Comparison of ENCODE assay signal across 13 cellular contexts in the genomic region with DNA sequence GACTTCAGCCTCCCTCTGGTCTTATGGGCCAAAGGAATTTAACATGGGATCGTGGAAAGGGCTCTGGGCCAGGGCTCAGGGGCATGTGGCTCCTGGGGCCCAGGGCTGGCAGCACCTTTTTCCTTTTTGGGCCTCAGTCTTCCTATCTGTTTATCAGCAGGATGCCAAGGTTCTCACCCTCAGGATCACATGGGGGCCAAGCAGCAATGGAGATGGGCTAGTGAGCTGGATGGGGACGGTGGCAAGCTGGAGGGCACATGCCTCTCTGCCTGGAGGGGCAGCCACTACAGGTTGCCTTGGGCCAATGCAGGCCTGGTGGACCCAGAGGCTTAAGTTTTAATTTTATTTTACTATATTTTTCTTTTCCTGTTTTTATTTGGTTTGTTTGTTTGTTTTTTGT.
A peak's percentile ranks its signal among the peaks of the same experiment; 100 is the strongest.
DNase-seq lines count a peak whose midpoint lies in the region; ATAC-seq lines count a peak whose summit lies in the region.
"Had no signal": no experiment of that assay in that cellular context is flagged by ENCODE, and none has a peak within 500 bp of the region (broad histone marks: within the 10 kb centered on the region; RNA-seq: fewer than 3 reads in every experiment).

No MANE protein-coding gene starts in this region.

- peaks cover 19% of the 10 kb centered on the region for H3K4me1 Mint-ChIP-seq in activated CD4-positive, alpha-beta memory T cell treated with anti-CD3 and anti-CD28 coated beads, Interleukin-2, amount 10 ng/mL, durations not matched to agents 7 days and 5 days

- intact Hi-C loops in sciatic nerve (cut with DNase I): no loop called here

- no peak overlapping the region for H3K4me3 Mint-ChIP-seq in activated CD4-positive, alpha-beta memory T cell treated with anti-CD3 and anti-CD28 coated beads, Interleukin-2, amount 10 ng/mL, durations not matched to agents 7 days and 5 days
- H3K4me3 Mint-ChIP-seq: CD4-positive, CD25-positive, alpha-beta regulatory T cell; GM23338 had no signal

- peaks cover 8% of the 10 kb centered on the region for H3K27me3 Mint-ChIP-seq in activated CD4-positive, alpha-beta memory T cell treated with anti-CD3 and anti-CD28 coated beads, Interleukin-2, amount 10 ng/mL, durations not matched to agents 7 days and 5 days

- H3K9me3 Mint-ChIP-seq in activated CD4-positive, alpha-beta memory T cell treated with anti-CD3 and anti-CD28 coated beads, Interleukin-2, amount 10 ng/mL, durations not matched to agents 7 days and 5 days: no peaks in the 10 kb centered on the region

- in situ Hi-C loops in G401 (cut with HindIII; ENCODE audit: low sequenced_read_pairs): no loop called here

- no peak overlapping the region for H3K27ac Mint-ChIP-seq in activated CD4-positive, alpha-beta memory T cell treated with anti-CD3 and anti-CD28 coated beads, Interleukin-2, amount 10 ng/mL, durations not matched to agents 7 days and 5 days
- H3K27ac Mint-ChIP-seq: CD4-positive, CD25-positive, alpha-beta regulatory T cell; GM23338 had no signal

- ATAC-seq in sciatic nerve: no peak
- ATAC-seq: GM23338 had no signal

- DNase-seq in activated CD8-positive, alpha-beta memory T cell treated with anti-CD3 and anti-CD28 coated beads, Interleukin-2, amount 50 U/mL, for 48 hours: peak; percentile 28
- DNase-seq in activated CD8-positive, alpha-beta memory T cell treated with anti-CD3 and anti-CD28 coated beads, Interleukin-2, amount 50 U/mL, for 4 hours: no peak
- DNase-seq in ecto neural progenitor cell (ENCODE audit: low spot score) (peak; percentile 6), sciatic nerve (ENCODE audit: low spot score) (peak; percentile 38), G401 (ENCODE audit: low spot score) (no peak), NCI-H2081 (lab: John Stamatoyannopoulos, UW) (no peak)
- DNase-seq in activated CD4-positive, alpha-beta memory T cell treated with anti-CD3 and anti-CD28 coated beads, Interleukin-2, amount 10 ng/mL, durations not matched to agents 7 days and 5 days: no peak
- no peak for DNase-seq in stimulated activated CD4-positive, alpha-beta T cell treated with anti-CD3 and anti-CD28 coated beads, Interleukin-1b, Interleukin-23, amount 100 ng/mL, for 48 hours
- DNase-seq: 8988T; CD4-positive, CD25-positive, alpha-beta regulatory T cell; DMS53; H7 had no signal

- POLR2A ChIA-PET in activated CD4-positive, alpha-beta memory T cell treated with anti-CD3 and anti-CD28 coated beads, Interleukin-2, amount 10 ng/mL, durations not matched to agents 7 days and 5 days (lab: Charles Lee): no interaction called here

- no peaks in the 10 kb centered on the region for H3K36me3 Mint-ChIP-seq in activated CD4-positive, alpha-beta memory T cell treated with anti-CD3 and anti-CD28 coated beads, Interleukin-2, amount 10 ng/mL, durations not matched to agents 7 days and 5 days (ENCODE audit: low read depth)
- H3K36me3 Mint-ChIP-seq: CD4-positive, CD25-positive, alpha-beta regulatory T cell had no signal

- CTCF ChIA-PET in activated CD4-positive, alpha-beta memory T cell treated with anti-CD3 and anti-CD28 coated beads, Interleukin-2, amount 10 ng/mL, durations not matched to agents 7 days and 5 days (lab: Charles Lee): no interaction called here

Comparison
In these comparisons a context has a peak if more than half of its experiments do, and no peak if none do; other contexts are left out.
1. DNase-seq: peak in activated CD8-positive, alpha-beta memory T cell treated with anti-CD3 and anti-CD28 coated beads, Interleukin-2, amount 50 U/mL, for 48 hours (single experiment), ecto neural progenitor cell (single experiment) and sciatic nerve (single experiment); none in activated CD8-positive, alpha-beta memory T cell treated with anti-CD3 and anti-CD28 coated beads, Interleukin-2, amount 50 U/mL, for 4 hours (single experiment), G401 (single experiment), activated CD4-positive, alpha-beta memory T cell treated with anti-CD3 and anti-CD28 coated beads, Interleukin-2, amount 10 ng/mL, durations not matched to agents 7 days and 5 days (single experiment), stimulated activated CD4-positive, alpha-beta T cell treated with anti-CD3 and anti-CD28 coated beads, Interleukin-1b, Interleukin-23, amount 100 ng/mL, for 48 hours (single experiment) and NCI-H2081 (0 of 2).